In the genomic region with DNA sequence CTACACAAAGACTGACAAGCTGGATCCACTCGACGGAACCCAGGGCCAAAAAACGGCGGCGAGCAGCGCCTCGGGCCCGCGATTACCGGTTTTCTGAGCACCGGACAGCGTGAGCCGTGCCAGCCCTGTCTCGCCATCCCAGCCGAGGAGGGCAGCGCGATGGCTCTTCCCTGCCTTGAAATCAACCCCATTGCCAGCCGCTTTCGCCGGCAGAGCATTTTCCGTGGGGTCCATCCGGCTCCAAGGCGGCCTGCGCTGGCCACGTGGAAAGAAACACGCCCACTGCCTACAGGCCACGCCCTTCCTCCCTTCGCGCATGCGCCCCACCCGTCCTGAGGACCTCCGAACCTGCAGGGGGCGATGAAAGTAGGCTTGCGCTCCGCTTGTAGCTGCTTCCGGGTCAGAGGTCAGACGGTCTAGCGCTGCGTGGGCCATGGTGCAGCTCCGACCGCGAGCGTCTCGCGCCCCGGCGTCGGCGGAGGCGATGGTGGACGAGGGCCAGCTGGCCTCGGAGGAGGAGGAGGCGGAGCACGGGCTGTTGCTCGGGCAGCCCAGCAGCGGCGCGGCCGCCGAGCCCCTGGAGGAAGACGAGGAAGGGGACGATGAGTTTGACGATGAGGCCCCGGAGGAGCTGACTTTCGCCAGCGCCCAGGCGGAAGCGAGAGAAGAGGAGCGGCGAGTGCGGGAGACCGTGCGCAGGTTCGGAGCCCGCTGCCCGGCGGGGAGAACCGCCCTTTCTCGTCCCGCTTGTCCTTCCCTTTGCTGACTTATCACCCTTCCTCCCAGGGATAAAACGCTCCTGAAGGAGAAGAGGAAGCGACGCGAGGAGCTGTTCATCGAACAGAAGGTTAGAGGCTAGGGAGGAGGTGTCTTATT, we compare ENCODE assay signal across 1 cellular context.
TF ChIP-seq lines count a peak whose summit lies in the region.

TSS of gene NOL7 (plus strand) at position 410 of the 876 bp plus-strand sequence. CDS start at position 434, 24 bp downstream.

TF ChIP-seq in GM23338, 12 proteins besides CTCF, POLR2A, EP300 and RAD21 (continued from another document):
- TF ChIP-seq ZNF462 (CRISPR knock-in tag; IDR thresholded peaks at IDR 0.05) (no peak), ZNF331 (CRISPR knock-in tag; IDR thresholded peaks at IDR 0.05; ENCODE audit: low read depth) (no peak)
- TF ChIP-seq, protein P1, sequence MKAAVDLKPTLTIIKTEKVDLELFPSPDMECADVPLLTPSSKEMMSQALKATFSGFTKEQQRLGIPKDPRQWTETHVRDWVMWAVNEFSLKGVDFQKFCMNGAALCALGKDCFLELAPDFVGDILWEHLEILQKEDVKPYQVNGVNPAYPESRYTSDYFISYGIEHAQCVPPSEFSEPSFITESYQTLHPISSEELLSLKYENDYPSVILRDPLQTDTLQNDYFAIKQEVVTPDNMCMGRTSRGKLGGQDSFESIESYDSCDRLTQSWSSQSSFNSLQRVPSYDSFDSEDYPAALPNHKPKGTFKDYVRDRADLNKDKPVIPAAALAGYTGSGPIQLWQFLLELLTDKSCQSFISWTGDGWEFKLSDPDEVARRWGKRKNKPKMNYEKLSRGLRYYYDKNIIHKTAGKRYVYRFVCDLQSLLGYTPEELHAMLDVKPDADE (IDR thresholded peaks at IDR 0.05): peak; percentile 95
TF ChIP-seq in GM23338: peak in this region for 3.
